9 cellular contexts compared by ENCODE assay signal in genomic region chr11:73333626-73334199, GRCh38. TPM values are rescaled to one million over a fixed set of nuclear protein-coding genes. Genes with fewer than 3 reads are reported as not detected.
DNase-seq lines count a peak whose midpoint lies in the region; ATAC-seq and TF ChIP-seq lines count a peak whose summit lies in the region.
"Had no signal": no experiment of that assay in that cellular context is flagged by ENCODE, and none has a peak within 500 bp of the region (broad histone marks: within the 10 kb centered on the region; RNA-seq: fewer than 3 reads in every experiment).

No MANE protein-coding gene starts in this region.

- H3K9me3 ChIP-seq in thoracic aorta (no peaks in the 10 kb centered on the region), MM.1S (replicated peaks; ENCODE audit: insufficient read depth, low read length) (no peaks in the 10 kb centered on the region)

- H3K4me2 ChIP-seq in MM.1S (ENCODE audit: low read depth, low read length): no peak overlapping the region

- H3K36me3 ChIP-seq in thoracic aorta: no peaks in the 10 kb centered on the region
- no peaks in the 10 kb centered on the region for H3K36me3 ChIP-seq in MM.1S (replicated peaks; ENCODE audit: insufficient read depth, low read length)

- H3K36me3 Mint-ChIP-seq in HFFc6 (ENCODE audit: low read depth) (peaks cover 3% of the 10 kb centered on the region; the same call in 1 of the 2 replicates), mesothelial cell of epicardium (peaks cover 4% of the 10 kb centered on the region)
- H3K36me3 Mint-ChIP-seq in activated CD8-positive, alpha-beta memory T cell treated with anti-CD3 and anti-CD28 coated beads, Interleukin-2, amount 10 ng/mL, durations not matched to agents 7 days and 5 days: no peaks in the 10 kb centered on the region

- H4K20me1 ChIP-seq in MM.1S (ENCODE audit: insufficient read depth, low read length): no peaks in the 10 kb centered on the region

- H3K27ac Mint-ChIP-seq in HFFc6 (peak overlapping the region; percentile 89), mesothelial cell of epicardium (peak overlapping the region; percentile 96)
- no peak overlapping the region for H3K27ac Mint-ChIP-seq in activated CD8-positive, alpha-beta memory T cell treated with anti-CD3 and anti-CD28 coated beads, Interleukin-2, amount 10 ng/mL, durations not matched to agents 7 days and 5 days

- DNase-seq in HFFc6: no peak
- no peak for DNase-seq in mesothelial cell of epicardium (ENCODE audit: low spot score in 2 of 2, unreplicated experiment in 2 of 2)
- DNase-seq in thoracic aorta (ENCODE audit: low spot score): no peak
- DNase-seq in foreskin keratinocyte: no peak
- DNase-seq in MM.1S: no peak
- DNase-seq in activated CD8-positive, alpha-beta memory T cell treated with anti-CD3 and anti-CD28 coated beads, Interleukin-2, amount 10 ng/mL, durations not matched to agents 7 days and 5 days: no peak
- DNase-seq: activated T-cell treated with anti-CD3 and anti-CD28 coated beads for 4 hours had no signal

- no peaks in the 10 kb centered on the region for H3K9me3 Mint-ChIP-seq in HFFc6
- H3K9me3 Mint-ChIP-seq in mesothelial cell of epicardium: no peaks in the 10 kb centered on the region
- H3K9me3 Mint-ChIP-seq in activated CD8-positive, alpha-beta memory T cell treated with anti-CD3 and anti-CD28 coated beads, Interleukin-2, amount 10 ng/mL, durations not matched to agents 7 days and 5 days (ENCODE audit: low read depth): no peaks in the 10 kb centered on the region

- H2AFZ ChIP-seq in MM.1S (ENCODE audit: low read length): no peak overlapping the region

- H3K4me1 Mint-ChIP-seq in HFFc6 (ENCODE audit: low read depth) (peaks cover 93% of the 10 kb centered on the region), mesothelial cell of epicardium (peaks cover 64% of the 10 kb centered on the region)
- peaks cover 2% of the 10 kb centered on the region for H3K4me1 Mint-ChIP-seq in activated CD8-positive, alpha-beta memory T cell treated with anti-CD3 and anti-CD28 coated beads, Interleukin-2, amount 10 ng/mL, durations not matched to agents 7 days and 5 days

- H3K4me1 ChIP-seq in thoracic aorta (ENCODE audit: control insufficient read depth in 1 of 2, low read depth in 2 of 2) (peaks cover 54 to 86% of the 10 kb centered on the region in 2 donors), foreskin keratinocyte (no peaks in the 10 kb centered on the region), MM.1S (ENCODE audit: low read length) (no peaks in the 10 kb centered on the region)

- no peaks in the 10 kb centered on the region for H3K79me2 ChIP-seq in MM.1S (ENCODE audit: low read length)

- H3K4me3 Mint-ChIP-seq in HFFc6 (peak overlapping the region; percentile 58), mesothelial cell of epicardium (no peak overlapping the region)
- no peak overlapping the region for H3K4me3 Mint-ChIP-seq in activated CD8-positive, alpha-beta memory T cell treated with anti-CD3 and anti-CD28 coated beads, Interleukin-2, amount 10 ng/mL, durations not matched to agents 7 days and 5 days

- ATAC-seq in thoracic aorta (ENCODE audit: insufficient number of reproducible peaks, low FRiP score, low read depth): no peak
- ATAC-seq in foreskin keratinocyte: no peak
- no peak for ATAC-seq in GM21619 (IDR thresholded peaks at IDR 0.05; ENCODE audit: unreplicated experiment)
- ATAC-seq in activated CD8-positive, alpha-beta memory T cell treated with anti-CD3 and anti-CD28 coated beads, Interleukin-2, amount 10 ng/mL, durations not matched to agents 7 days and 5 days: no peak

- no peaks in the 10 kb centered on the region for H3K9me2 ChIP-seq in MM.1S (replicated peaks; ENCODE audit: insufficient read depth, low read length)

- no peak overlapping the region for H3K9ac ChIP-seq in MM.1S (ENCODE audit: low read length)

- H3K4me3 ChIP-seq in thoracic aorta (no peak overlapping the region), MM.1S (ENCODE audit: low read length) (no peak overlapping the region)

- peaks cover 6% of the 10 kb centered on the region; the same call in 1 of the 2 replicates for H3K27me3 Mint-ChIP-seq in HFFc6 (ENCODE audit: insufficient read depth)
- H3K27me3 Mint-ChIP-seq in mesothelial cell of epicardium (ENCODE audit: low read depth): no peaks in the 10 kb centered on the region
- no peaks in the 10 kb centered on the region for H3K27me3 Mint-ChIP-seq in activated CD8-positive, alpha-beta memory T cell treated with anti-CD3 and anti-CD28 coated beads, Interleukin-2, amount 10 ng/mL, durations not matched to agents 7 days and 5 days

- CTCF ChIA-PET in activated CD8-positive, alpha-beta memory T cell treated with anti-CD3 and anti-CD28 coated beads, Interleukin-2, amount 10 ng/mL, durations not matched to agents 7 days and 5 days (lab: Charles Lee): interaction anchor here (0.7 to 6.5 kb wide), 6 partner anchors 21 to 191 kb away, joined by 3 to 190 read pairs (median 28); partner anchors contain the start of genes ARHGEF17 and FCHSD2

- TF ChIP-seq CTCF in HFFc6 (IDR thresholded peaks at IDR 0.05): no peak
- no peak for TF ChIP-seq CTCF in mesothelial cell of epicardium (IDR thresholded peaks at IDR 0.05; ENCODE audit: unreplicated experiment)
- no peak for TF ChIP-seq CTCF in thoracic aorta (IDR thresholded peaks at IDR 0.05)
- no peak for TF ChIP-seq CTCF in foreskin keratinocyte (conservative IDR thresholded peaks at IDR 0.05)
- TF ChIP-seq CTCF in MM.1S (IDR thresholded peaks at IDR 0.05; ENCODE audit: low read length): no peak

- H3K27me3 ChIP-seq in thoracic aorta (replicated peaks; ENCODE audit: insufficient read depth) (no peaks in the 10 kb centered on the region), foreskin keratinocyte (no peaks in the 10 kb centered on the region), MM.1S (replicated peaks; ENCODE audit: insufficient read depth, low read length) (no peaks in the 10 kb centered on the region)

- H3F3A ChIP-seq in MM.1S (ENCODE audit: insufficient read depth, low read length): no peaks in the 10 kb centered on the region

- peak overlapping the region; percentile 73 for H3K27ac ChIP-seq in cingulate gyrus (ENCODE audit: low read depth, low read length)
- peak overlapping the region; percentile 77 to 88 for H3K27ac ChIP-seq in thoracic aorta
- no peak overlapping the region for H3K27ac ChIP-seq in foreskin keratinocyte
- no peak overlapping the region for H3K27ac ChIP-seq in MM.1S (ENCODE audit: low read length)

RNA-seq across cellular contexts. Expression of gene ARHGEF17, which starts 25.6 kb away (rescaled TPM):
- 100 to 1,000 TPM in 2 of 6 experiments, 10 to 100 TPM in 4; 84.6 to 112 (median 92.1) TPM for total RNA-seq in HFFc6 (2021; fragmentation: NEBNext Ultra II Directional; extraction: Animal tissue kit (Norgen Biotek cat#: 25700))
- total RNA-seq in mesothelial cell of epicardium (136 to 150 TPM (median 140 TPM) in 3 replicates), thoracic aorta (100 to 1,000 TPM; 244 to 308 TPM), foreskin keratinocyte (8.7 and 9.7 TPM in 2 replicates)
- polyA plus RNA-seq in foreskin keratinocyte: 4.6 and 5.0 TPM in 2 replicates
- total RNA-seq in activated CD8-positive, alpha-beta memory T cell treated with anti-CD3 and anti-CD28 coated beads, Interleukin-2, amount 10 ng/mL, durations not matched to agents 7 days and 5 days: not detected

RNA-seq across cellular contexts. Expression of gene RELT, which starts 42.5 kb away (rescaled TPM):
- 1 to 10 TPM; 6.2 to 7.7 (median 7.0) TPM for total RNA-seq in HFFc6 (2021; fragmentation: NEBNext Ultra II Directional; extraction: Animal tissue kit (Norgen Biotek cat#: 25700))
- total RNA-seq in mesothelial cell of epicardium: 5.1 to 5.4 TPM (median 5.3 TPM) in 3 replicates
- 10 to 100 TPM in 1 of 2 donors, 1 to 10 TPM in 1; 6.5 to 14.2 TPM for total RNA-seq in thoracic aorta
- total RNA-seq in foreskin keratinocyte: 11.6 and 12.7 TPM in 2 replicates
- 8.1 and 10.7 TPM in 2 replicates for polyA plus RNA-seq in foreskin keratinocyte
- total RNA-seq in activated CD8-positive, alpha-beta memory T cell treated with anti-CD3 and anti-CD28 coated beads, Interleukin-2, amount 10 ng/mL, durations not matched to agents 7 days and 5 days: 10 to 100 TPM; 31.2 to 39.6 TPM

Comparison
In these comparisons a context has a peak if more than half of its experiments do, and no peak if none do; other contexts are left out.
1. H3K27ac ChIP-seq: peak in cingulate gyrus (single experiment) and thoracic aorta (2 of 2); none in foreskin keratinocyte (single experiment) and MM.1S (single experiment).